ENCODE assay signal across 14 cellular contexts in genomic region chr3:77096966-77097890, GRCh38.
"Had no signal": no experiment of that assay in that cellular context is flagged by ENCODE, and none has a peak within 500 bp of the region (broad histone marks: within the 10 kb centered on the region; RNA-seq: fewer than 3 reads in every experiment).

No MANE protein-coding gene starts in this region.

- ATAC-seq: lower lobe of right lung; stimulated activated memory B cell treated with anti-CD40 and anti-IgM and Interleukin-4, amounts not matched to agents 10 μg/mL and 1 μg/mL and 100 μg/mL, for 72 hours had no signal

- H3K9me3 ChIP-seq: lower lobe of right lung, transverse colon had no signal

- H3K4me2 ChIP-seq: hepatocyte, smooth muscle cell had no signal

- H3K36me3 ChIP-seq: cardiac muscle cell, lower lobe of right lung, transverse colon had no signal

- H3K4me1 Mint-ChIP-seq: naive B cell; stimulated activated memory B cell treated with anti-CD40 and anti-IgM and Interleukin-4, amounts not matched to agents 10 μg/mL and 1 μg/mL and 100 μg/mL, for 72 hours had no signal

- H3K36me3 Mint-ChIP-seq: activated naive CD8-positive, alpha-beta T cell; naive B cell; stimulated activated memory B cell treated with anti-CD40 and anti-IgM and Interleukin-4, amounts not matched to agents 10 μg/mL and 1 μg/mL and 100 μg/mL, for 72 hours had no signal

- H3K4me3 ChIP-seq: cardiac muscle cell, hepatocyte, lower lobe of right lung, smooth muscle cell, transverse colon had no signal

- H3K27me3 ChIP-seq: cardiac muscle cell, hepatocyte, transverse colon had no signal

- H3K4me1 ChIP-seq: lower lobe of right lung, transverse colon had no signal

- H3K27ac ChIP-seq: cardiac muscle cell, hepatocyte, lower lobe of right lung, transverse colon had no signal

- DNase-seq: activated CD4-positive, alpha-beta T cell treated with anti-CD3 and anti-CD28 coated beads, Interleukin-2, amount 50 U/mL, for 48 hours; activated CD4-positive, CD25-positive, alpha-beta regulatory T cell treated with anti-CD3 and anti-CD28 coated beads, Interleukin-2, amount 50 U/mL, for 72 hours; activated gamma-delta T cell; activated T-cell treated with anti-CD3 and anti-CD28 coated beads, Interleukin-2, amount 50 U/mL, for 48 hours; kidney glomerular epithelial cell; lower lobe of right lung; naive B cell; T-helper 2 cell; transverse colon had no signal

- H3K4me3 Mint-ChIP-seq: activated naive CD8-positive, alpha-beta T cell; naive B cell; stimulated activated memory B cell treated with anti-CD40 and anti-IgM and Interleukin-4, amounts not matched to agents 10 μg/mL and 1 μg/mL and 100 μg/mL, for 72 hours had no signal

- H3K27me3 Mint-ChIP-seq: activated naive CD8-positive, alpha-beta T cell; naive B cell; stimulated activated memory B cell treated with anti-CD40 and anti-IgM and Interleukin-4, amounts not matched to agents 10 μg/mL and 1 μg/mL and 100 μg/mL, for 72 hours had no signal

- H3K27ac Mint-ChIP-seq: activated naive CD8-positive, alpha-beta T cell; naive B cell; stimulated activated memory B cell treated with anti-CD40 and anti-IgM and Interleukin-4, amounts not matched to agents 10 μg/mL and 1 μg/mL and 100 μg/mL, for 72 hours had no signal

- H2AFZ ChIP-seq: hepatocyte had no signal
